ENCODE assay signal across 1 cellular context in genomic region chr10:132407846-132408278, GRCh38.
TF ChIP-seq lines count a peak whose summit lies in the region.

No MANE protein-coding gene starts in this region.

TF ChIP-seq in WTC11, 78 proteins besides CTCF, POLR2A, EP300 and RAD21 (continued from another document):
- TF ChIP-seq ZNF281 (CRISPR knock-in tag; IDR thresholded peaks at IDR 0.05) (peak; percentile 83; the same call in 1 of the 2 replicates), FOXK1 (CRISPR knock-in tag; IDR thresholded peaks at IDR 0.05) (peak; percentile 98), ZNF532 (CRISPR knock-in tag; IDR thresholded peaks at IDR 0.05; ENCODE audit: borderline replicate concordance) (peak; percentile 9; the same call in 1 of the 2 replicates), SP1 (CRISPR knock-in tag; conservative IDR thresholded peaks at IDR 0.05) (peak; percentile 69; the same call in 1 of the 2 replicates), MAX (CRISPR knock-in tag; IDR thresholded peaks at IDR 0.05) (peak; percentile 38; the same call in 1 of the 2 replicates), FOXP1 (CRISPR knock-in tag; IDR thresholded peaks at IDR 0.05; ENCODE audit: borderline replicate concordance) (0 out of 2 replicates have a peak, but pooled peaks have one; percentile 52), NR2C2 (CRISPR knock-in tag; IDR thresholded peaks at IDR 0.05) (no peak), ATF3 (CRISPR knock-in tag; conservative IDR thresholded peaks at IDR 0.05) (no peak), TEAD1 (CRISPR knock-in tag; IDR thresholded peaks at IDR 0.05) (peak; percentile 87; the same call in 1 of the 2 replicates), MYBL2 (CRISPR knock-in tag; IDR thresholded peaks at IDR 0.05) (peak; percentile 53; the same call in 1 of the 2 replicates), ZNF423 (CRISPR knock-in tag; IDR thresholded peaks at IDR 0.05) (peak; percentile 80), FOXP4 (CRISPR knock-in tag; IDR thresholded peaks at IDR 0.05) (peak; percentile 86), ATF2 (CRISPR knock-in tag; IDR thresholded peaks at IDR 0.05; ENCODE audit: borderline replicate concordance, low read depth) (no peak), ZNF425 (CRISPR knock-in tag; conservative IDR thresholded peaks at IDR 0.05) (no peak), PRRX2 (CRISPR knock-in tag; IDR thresholded peaks at IDR 0.05) (0 out of 2 replicates have a peak, but pooled peaks have one; percentile 13)
TF ChIP-seq in WTC11: peak in this region for 15.
